18 cellular contexts compared by ENCODE assay signal in the genomic region with DNA sequence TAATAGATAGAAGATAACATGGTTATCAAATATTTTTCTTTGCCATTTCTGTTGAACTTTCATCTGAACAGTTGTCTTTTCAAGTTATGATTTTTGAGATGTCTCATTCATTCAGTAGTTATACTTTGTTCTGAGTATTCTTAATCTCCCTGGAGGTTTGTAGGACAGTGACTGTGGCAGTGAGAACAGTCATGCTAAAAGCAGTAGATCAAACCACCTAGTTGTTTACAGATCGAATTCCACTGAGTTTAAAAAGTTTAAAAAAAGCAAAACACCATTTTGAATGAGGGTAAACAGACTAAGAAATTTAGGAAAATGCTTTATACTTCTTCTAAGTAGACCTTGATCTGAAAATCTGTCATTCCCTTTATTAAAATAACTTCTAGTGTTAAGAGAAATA.
DNase-seq lines count a peak whose midpoint lies in the region; ATAC-seq and TF ChIP-seq lines count a peak whose summit lies in the region.
"Had no signal": no experiment of that assay in that cellular context is flagged by ENCODE, and none has a peak within 500 bp of the region (broad histone marks: within the 10 kb centered on the region; RNA-seq: fewer than 3 reads in every experiment).

No MANE protein-coding gene starts in this region.

- H3K27me3 ChIP-seq in endodermal cell (ENCODE audit: control insufficient read depth, insufficient read depth, low read length, poor library complexity, severe bottlenecking): no peaks in the 10 kb centered on the region
- peaks cover 0 to 42% (median 5%) of the 10 kb centered on the region in 4 donors for H3K27me3 ChIP-seq in esophagus squamous epithelium

- no peak for DNase-seq in activated naive CD4-positive, alpha-beta T cell (lab: John Stamatoyannopoulos, UW)
- no peak for DNase-seq in endodermal cell
- DNase-seq in nephron progenitor cell: no peak
- no peak for DNase-seq in left colon
- no peak for DNase-seq in inferior parietal cortex (ENCODE audit: extremely low spot score)
- DNase-seq in esophagus squamous epithelium (lab: John Stamatoyannopoulos, UW): no peak
- DNase-seq: CD4-positive, CD25-positive, alpha-beta regulatory T cell; COR-L47; MM.1S; NCI-H1092; NCI-H1436 treated with DMSO at 0.1 percent for 48 hours; NCI-H2029 treated with DMSO at 0.1 percent for 48 hours; NCI-H510A; NCI-H748 treated with DMSO at 0.1 percent for 48 hours had no signal

- no peak overlapping the region for H3K4me3 Mint-ChIP-seq in activated naive CD4-positive, alpha-beta T cell treated with anti-CD3 and anti-CD28 coated beads, Interleukin-2, amount 50 U/mL, for 24 hours
- H3K4me3 Mint-ChIP-seq in endodermal cell (no peak overlapping the region), nephron progenitor cell (peak overlapping the region; percentile 54)
- H3K4me3 Mint-ChIP-seq: CD4-positive, CD25-positive, alpha-beta regulatory T cell had no signal

- H3K27ac ChIP-seq in endodermal cell (ENCODE audit: low read depth, low read length) (peak overlapping the region; percentile 81), esophagus squamous epithelium (no peak overlapping the region)
- H3K27ac ChIP-seq: 22Rv1 had no signal

- TF ChIP-seq POLR2A in esophagus squamous epithelium (IDR thresholded peaks at IDR 0.05): no peak

- no peak overlapping the region for H3K9ac ChIP-seq in endodermal cell (ENCODE audit: extremely low read depth, low read length, poor library complexity, severe bottlenecking)

- peaks cover 17% of the 10 kb centered on the region for H3K4me1 ChIP-seq in endodermal cell (ENCODE audit: control insufficient read depth, insufficient read depth, low read length)
- H3K4me1 ChIP-seq in esophagus squamous epithelium: no peaks in the 10 kb centered on the region

- peaks cover 23% of the 10 kb centered on the region for H3K27me3 Mint-ChIP-seq in activated naive CD4-positive, alpha-beta T cell treated with anti-CD3 and anti-CD28 coated beads, Interleukin-2, amount 50 U/mL, for 24 hours
- no peaks in the 10 kb centered on the region for H3K27me3 Mint-ChIP-seq in endodermal cell (ENCODE audit: insufficient read depth)
- H3K27me3 Mint-ChIP-seq in nephron progenitor cell (ENCODE audit: low read depth, poor library complexity): no peaks in the 10 kb centered on the region

- no peaks in the 10 kb centered on the region for H3K4me1 Mint-ChIP-seq in activated naive CD4-positive, alpha-beta T cell treated with anti-CD3 and anti-CD28 coated beads, Interleukin-2, amount 50 U/mL, for 24 hours
- H3K4me1 Mint-ChIP-seq in endodermal cell (peaks cover 52% of the 10 kb centered on the region), nephron progenitor cell (peaks cover 79% of the 10 kb centered on the region)
- H3K4me1 Mint-ChIP-seq: CD4-positive, CD25-positive, alpha-beta regulatory T cell had no signal

- intact Hi-C loops in left colon (cut with DNase I, micrococcal nuclease): no loop called here
- intact Hi-C loops in esophagus squamous epithelium (cut with DNase I): no loop called here

- no peak for TF ChIP-seq CTCF in endodermal cell (conservative IDR thresholded peaks at IDR 0.05)
- TF ChIP-seq CTCF in nephron progenitor cell (IDR thresholded peaks at IDR 0.05): no peak
- no peak for TF ChIP-seq CTCF in esophagus squamous epithelium (IDR thresholded peaks at IDR 0.05)

- H3K36me3 ChIP-seq in endodermal cell (ENCODE audit: control insufficient read depth, insufficient read depth, low read length) (peaks cover 14% of the 10 kb centered on the region), esophagus squamous epithelium (no peaks in the 10 kb centered on the region)

- no peaks in the 10 kb centered on the region for H3K36me3 Mint-ChIP-seq in activated naive CD4-positive, alpha-beta T cell treated with anti-CD3 and anti-CD28 coated beads, Interleukin-2, amount 50 U/mL, for 24 hours
- H3K36me3 Mint-ChIP-seq in endodermal cell (ENCODE audit: low read depth): peaks cover 29% of the 10 kb centered on the region
- H3K36me3 Mint-ChIP-seq in nephron progenitor cell (ENCODE audit: low read depth): peaks cover 40% of the 10 kb centered on the region
- H3K36me3 Mint-ChIP-seq: CD4-positive, CD25-positive, alpha-beta regulatory T cell had no signal

- WGBS in endodermal cell (ENCODE audit: insufficient coverage in 1 of 2, insufficient read length in 1 of 2), 2 experiments: 80 to 94% methylated on average over 1 of the region's 1 CpG
- WGBS in esophagus squamous epithelium, 2 donors: 63 to 86% methylated on average over 1 of the region's 1 CpG

- no peaks in the 10 kb centered on the region for H3K9me3 Mint-ChIP-seq in activated naive CD4-positive, alpha-beta T cell treated with anti-CD3 and anti-CD28 coated beads, Interleukin-2, amount 50 U/mL, for 24 hours
- H3K9me3 Mint-ChIP-seq in endodermal cell (peaks cover 4% of the 10 kb centered on the region), nephron progenitor cell (peaks cover 9% of the 10 kb centered on the region)

- no peak for ATAC-seq in HG03354 (IDR thresholded peaks at IDR 0.05; ENCODE audit: poor library complexity, severe bottlenecking, unreplicated experiment)
- ATAC-seq in left colon: no peak
- ATAC-seq: Right ventricle myocardium inferior had no signal

- H3K4me3 ChIP-seq in endodermal cell (ENCODE audit: low read length) (peak overlapping the region; percentile 68), esophagus squamous epithelium (no peak overlapping the region)

- H3K9me3 ChIP-seq in endodermal cell (ENCODE audit: control insufficient read depth, low read length): peaks cover 3% of the 10 kb centered on the region
- no peaks in the 10 kb centered on the region for H3K9me3 ChIP-seq in esophagus squamous epithelium

- H3K27ac Mint-ChIP-seq in activated naive CD4-positive, alpha-beta T cell treated with anti-CD3 and anti-CD28 coated beads, Interleukin-2, amount 50 U/mL, for 24 hours: peak overlapping the region; percentile 5
- peak overlapping the region; percentile 3 for H3K27ac Mint-ChIP-seq in endodermal cell
- H3K27ac Mint-ChIP-seq in nephron progenitor cell: peak overlapping the region; percentile 93
- H3K27ac Mint-ChIP-seq: CD4-positive, CD25-positive, alpha-beta regulatory T cell had no signal

Comparison
In these comparisons a context has a peak if more than half of its experiments do, and no peak if none do; other contexts are left out.
1. H3K27ac Mint-ChIP-seq: peak in every context shown above with its lines; median percentile 93 in nephron progenitor cell; 5 in activated naive CD4-positive, alpha-beta T cell treated with anti-CD3 and anti-CD28 coated beads, Interleukin-2, amount 50 U/mL, for 24 hours; 3 in endodermal cell.